8 cellular contexts compared by ENCODE assay signal in the genomic region with DNA sequence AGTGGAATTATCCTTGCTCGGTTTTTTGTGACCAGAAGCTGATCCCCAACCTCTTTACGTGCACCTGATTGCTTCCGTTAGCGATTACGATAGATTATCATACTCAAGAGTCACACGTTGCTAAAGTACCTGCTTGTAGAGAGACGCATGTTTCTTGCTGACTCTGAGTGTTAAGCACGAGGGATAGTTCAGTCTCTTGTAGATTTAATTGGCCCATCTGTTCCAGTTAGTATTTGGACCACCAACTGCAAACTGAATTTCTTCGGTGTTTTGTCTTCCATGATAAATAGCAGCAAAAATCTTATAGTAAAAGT. TPM values are rescaled to one million over a fixed set of nuclear protein-coding genes. Genes with fewer than 3 reads are reported as not detected.
DNase-seq lines count a peak whose midpoint lies in the region; ATAC-seq and TF ChIP-seq lines count a peak whose summit lies in the region.

No MANE protein-coding gene starts in this region.

- peak overlapping the region; percentile 72 for H3K4me3 ChIP-seq in GM23338
- H3K4me3 ChIP-seq in NB4 (ENCODE audit: low read depth, low read length), result peak overlapping the region; percentile 64
- peak overlapping the region; percentile 83 to 94 for H3K4me3 ChIP-seq in muscle layer of duodenum (ENCODE audit: low read depth in 1 of 2, low read length in 2 of 2)

- no peak for TF ChIP-seq POLR2A in NB4 (IDR thresholded peaks at IDR 0.05; ENCODE audit: extremely low read depth, insufficient read length)

- H3K27ac Mint-ChIP-seq in GM23338, result peak overlapping the region; percentile 99

- no peaks in the 10 kb centered on the region for H3K27me3 ChIP-seq in GM23338 (ENCODE audit: insufficient read depth)
- H3K27me3 ChIP-seq in muscle layer of duodenum (ENCODE audit: low read depth, low read length), result no peaks in the 10 kb centered on the region

- H3K4me3 Mint-ChIP-seq in GM23338, result peak overlapping the region; percentile 79

- H3K36me3 ChIP-seq in GM23338 (ENCODE audit: insufficient read depth), result peaks cover 6% of the 10 kb centered on the region; the same call in 1 of the 2 replicates
- peaks cover 16 to 20% of the 10 kb centered on the region in 2 donors for H3K36me3 ChIP-seq in muscle layer of duodenum (ENCODE audit: control insufficient read depth in 1 of 2, insufficient read depth in 2 of 2, low read length in 2 of 2)

- H4K20me1 ChIP-seq in GM23338 (replicated peaks; ENCODE audit: insufficient read depth), result no peaks in the 10 kb centered on the region

- no peak overlapping the region; the same call in 1 of the 2 replicates for H2AFZ ChIP-seq in GM23338

- peak overlapping the region; percentile 79 for H3K4me2 ChIP-seq in GM23338

- no peaks in the 10 kb centered on the region for H3F3A ChIP-seq in GM23338 (replicated peaks; ENCODE audit: low read depth)

- TF ChIP-seq CTCF in GM23338 (conservative IDR thresholded peaks at IDR 0.05; ENCODE audit: low read depth in 2 of 2), result no peak
- TF ChIP-seq CTCF in NB4 (IDR thresholded peaks at IDR 0.05; ENCODE audit: low read depth, low read length), result no peak

- peak; percentile 18 for ATAC-seq in GM23338

- H3K9me3 Mint-ChIP-seq in GM23338, result no peaks in the 10 kb centered on the region; the same call in 2 of the 3 replicates

- H3K27ac ChIP-seq in GM23338 (ENCODE audit: low read depth) (peak overlapping the region; percentile 68), caudate nucleus (ENCODE audit: low read depth, low read length) (peak overlapping the region; percentile 91), muscle layer of duodenum (ENCODE audit: low read length) (peak overlapping the region; percentile 99)

- peaks cover 11% of the 10 kb centered on the region for H3K36me3 Mint-ChIP-seq in GM23338 (ENCODE audit: low read depth)

- peak; percentile 56 for DNase-seq in NCI-H1436 (lab: John Stamatoyannopoulos, UW)
- DNase-seq in NCI-H1436 treated with DMSO at 0.1 percent for 48 hours (lab: John Stamatoyannopoulos, UW), result no peak
- peak; percentile 49 for DNase-seq in GM23338 (ENCODE audit: low spot score)
- no peak for DNase-seq in NB4 (ENCODE audit: low read depth)
- no peak for DNase-seq in caudate nucleus (lab: John Stamatoyannopoulos, UW)
- DNase-seq in NAMALWA (ENCODE audit: low spot score), result no peak
- DNase-seq in SIG-M5 treated with dmso at 0.1 percent for 504 hours (lab: John Stamatoyannopoulos, UW; ENCODE audit: unreplicated experiment), result no peak

- peaks cover 6% of the 10 kb centered on the region; the same call in 1 of the 2 replicates for H3K79me2 ChIP-seq in GM23338 (replicated peaks; ENCODE audit: insufficient read depth)

- peaks cover 8% of the 10 kb centered on the region for H3K4me1 Mint-ChIP-seq in GM23338

- peaks cover 13% of the 10 kb centered on the region for H3K27me3 Mint-ChIP-seq in GM23338 (ENCODE audit: insufficient read depth, low read depth, poor library complexity)

- H3K4me1 ChIP-seq in GM23338 (ENCODE audit: insufficient read depth) (no peaks in the 10 kb centered on the region), muscle layer of duodenum (ENCODE audit: control insufficient read depth in 1 of 2, insufficient read depth in 2 of 2, low read length in 2 of 2) (peaks cover 0 to 7% of the 10 kb centered on the region in 2 donors)

- H3K9me2 ChIP-seq in GM23338 (ENCODE audit: insufficient read depth), result no peaks in the 10 kb centered on the region

- H3K9me3 ChIP-seq in muscle layer of duodenum (ENCODE audit: control insufficient read depth in 1 of 2, low read length in 2 of 2), result no peaks in the 10 kb centered on the region

TF ChIP-seq in GM23338, 12 proteins besides CTCF, POLR2A, EP300 and RAD21 (continues in another document):
- no peak for TF ChIP-seq NANOG (IDR thresholded peaks at IDR 0.05; ENCODE audit: borderline replicate concordance)
- TF ChIP-seq EZH2 (IDR thresholded peaks at IDR 0.05; ENCODE audit: low read depth, unreplicated experiment), result no peak
- TF ChIP-seq ZNF331 (CRISPR knock-in tag; IDR thresholded peaks at IDR 0.05; ENCODE audit: low read depth), result no peak
- TF ChIP-seq CREB1 (CRISPR knock-in tag; IDR thresholded peaks at IDR 0.05; ENCODE audit: low read depth), result no peak
- no peak for TF ChIP-seq STAT1 (IDR thresholded peaks at IDR 0.05; ENCODE audit: unreplicated experiment)
- TF ChIP-seq, protein P1, sequence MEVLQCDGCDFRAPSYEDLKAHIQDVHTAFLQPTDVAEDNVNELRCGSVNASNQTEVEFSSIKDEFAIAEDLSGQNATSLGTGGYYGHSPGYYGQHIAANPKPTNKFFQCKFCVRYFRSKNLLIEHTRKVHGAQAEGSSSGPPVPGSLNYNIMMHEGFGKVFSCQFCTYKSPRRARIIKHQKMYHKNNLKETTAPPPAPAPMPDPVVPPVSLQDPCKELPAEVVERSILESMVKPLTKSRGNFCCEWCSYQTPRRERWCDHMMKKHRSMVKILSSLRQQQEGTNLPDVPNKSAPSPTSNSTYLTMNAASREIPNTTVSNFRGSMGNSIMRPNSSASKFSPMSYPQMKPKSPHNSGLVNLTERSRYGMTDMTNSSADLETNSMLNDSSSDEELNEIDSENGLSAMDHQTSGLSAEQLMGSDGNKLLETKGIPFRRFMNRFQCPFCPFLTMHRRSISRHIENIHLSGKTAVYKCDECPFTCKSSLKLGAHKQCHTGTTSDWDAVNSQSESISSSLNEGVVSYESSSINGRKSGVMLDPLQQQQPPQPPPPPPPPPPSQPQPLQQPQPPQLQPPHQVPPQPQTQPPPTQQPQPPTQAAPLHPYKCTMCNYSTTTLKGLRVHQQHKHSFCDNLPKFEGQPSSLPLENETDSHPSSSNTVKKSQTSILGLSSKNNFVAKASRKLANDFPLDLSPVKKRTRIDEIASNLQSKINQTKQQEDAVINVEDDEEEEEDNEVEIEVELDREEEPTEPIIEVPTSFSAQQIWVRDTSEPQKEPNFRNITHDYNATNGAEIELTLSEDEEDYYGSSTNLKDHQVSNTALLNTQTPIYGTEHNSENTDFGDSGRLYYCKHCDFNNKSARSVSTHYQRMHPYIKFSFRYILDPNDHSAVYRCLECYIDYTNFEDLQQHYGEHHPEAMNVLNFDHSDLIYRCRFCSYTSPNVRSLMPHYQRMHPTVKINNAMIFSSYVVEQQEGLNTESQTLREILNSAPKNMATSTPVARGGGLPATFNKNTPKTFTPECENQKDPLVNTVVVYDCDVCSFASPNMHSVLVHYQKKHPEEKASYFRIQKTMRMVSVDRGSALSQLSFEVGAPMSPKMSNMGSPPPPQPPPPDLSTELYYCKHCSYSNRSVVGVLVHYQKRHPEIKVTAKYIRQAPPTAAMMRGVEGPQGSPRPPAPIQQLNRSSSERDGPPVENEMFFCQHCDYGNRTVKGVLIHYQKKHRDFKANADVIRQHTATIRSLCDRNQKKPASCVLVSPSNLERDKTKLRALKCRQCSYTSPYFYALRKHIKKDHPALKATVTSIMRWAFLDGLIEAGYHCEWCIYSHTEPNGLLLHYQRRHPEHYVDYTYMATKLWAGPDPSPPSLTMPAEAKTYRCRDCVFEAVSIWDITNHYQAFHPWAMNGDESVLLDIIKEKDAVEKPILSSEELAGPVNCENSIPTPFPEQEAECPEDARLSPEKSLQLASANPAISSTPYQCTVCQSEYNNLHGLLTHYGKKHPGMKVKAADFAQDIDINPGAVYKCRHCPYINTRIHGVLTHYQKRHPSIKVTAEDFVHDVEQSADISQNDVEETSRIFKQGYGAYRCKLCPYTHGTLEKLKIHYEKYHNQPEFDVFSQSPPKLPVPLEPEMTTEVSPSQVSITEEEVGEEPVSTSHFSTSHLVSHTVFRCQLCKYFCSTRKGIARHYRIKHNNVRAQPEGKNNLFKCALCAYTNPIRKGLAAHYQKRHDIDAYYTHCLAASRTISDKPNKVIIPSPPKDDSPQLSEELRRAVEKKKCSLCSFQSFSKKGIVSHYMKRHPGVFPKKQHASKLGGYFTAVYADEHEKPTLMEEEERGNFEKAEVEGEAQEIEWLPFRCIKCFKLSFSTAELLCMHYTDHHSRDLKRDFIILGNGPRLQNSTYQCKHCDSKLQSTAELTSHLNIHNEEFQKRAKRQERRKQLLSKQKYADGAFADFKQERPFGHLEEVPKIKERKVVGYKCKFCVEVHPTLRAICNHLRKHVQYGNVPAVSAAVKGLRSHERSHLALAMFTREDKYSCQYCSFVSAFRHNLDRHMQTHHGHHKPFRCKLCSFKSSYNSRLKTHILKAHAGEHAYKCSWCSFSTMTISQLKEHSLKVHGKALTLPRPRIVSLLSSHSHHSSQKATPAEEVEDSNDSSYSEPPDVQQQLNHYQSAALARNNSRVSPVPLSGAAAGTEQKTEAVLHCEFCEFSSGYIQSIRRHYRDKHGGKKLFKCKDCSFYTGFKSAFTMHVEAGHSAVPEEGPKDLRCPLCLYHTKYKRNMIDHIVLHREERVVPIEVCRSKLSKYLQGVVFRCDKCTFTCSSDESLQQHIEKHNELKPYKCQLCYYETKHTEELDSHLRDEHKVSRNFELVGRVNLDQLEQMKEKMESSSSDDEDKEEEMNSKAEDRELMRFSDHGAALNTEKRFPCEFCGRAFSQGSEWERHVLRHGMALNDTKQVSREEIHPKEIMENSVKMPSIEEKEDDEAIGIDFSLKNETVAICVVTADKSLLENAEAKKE (CRISPR knock-in tag; IDR thresholded peaks at IDR 0.05), result no peak
- no peak for TF ChIP-seq EZH2phosphoT487 (IDR thresholded peaks at IDR 0.05; ENCODE audit: unreplicated experiment)

RNA-seq across cellular contexts. Expression of gene COX18, which starts 0.5 kb away (rescaled TPM):
- total RNA-seq in GM23338 (2014; rRNA removed; shearing (Covaris generic)), result 44.7 and 55.7 TPM in 2 replicates
- polyA plus RNA-seq in GM23338 (2016; fragmentation: Nextera tagmentation; extraction: Ambion mirVana), result 9.6 and 10.5 TPM in 2 replicates

Comparison
In these comparisons a context has a peak if more than half of its experiments do, and no peak if none do; other contexts are left out.
1. DNase-seq: peak in NCI-H1436 (single experiment) and GM23338 (single experiment); none in NCI-H1436 treated with DMSO at 0.1 percent for 48 hours (single experiment), NB4 (single experiment), caudate nucleus (0 of 61), NAMALWA (single experiment) and SIG-M5 treated with dmso at 0.1 percent for 504 hours (single experiment).
2. Peak in every context shown above with its lines, with median percentiles within 50 percentile points of each other: H3K27ac ChIP-seq and H3K4me3 ChIP-seq.